ENCODE assay signal across 1 cellular context in the genomic region with DNA sequence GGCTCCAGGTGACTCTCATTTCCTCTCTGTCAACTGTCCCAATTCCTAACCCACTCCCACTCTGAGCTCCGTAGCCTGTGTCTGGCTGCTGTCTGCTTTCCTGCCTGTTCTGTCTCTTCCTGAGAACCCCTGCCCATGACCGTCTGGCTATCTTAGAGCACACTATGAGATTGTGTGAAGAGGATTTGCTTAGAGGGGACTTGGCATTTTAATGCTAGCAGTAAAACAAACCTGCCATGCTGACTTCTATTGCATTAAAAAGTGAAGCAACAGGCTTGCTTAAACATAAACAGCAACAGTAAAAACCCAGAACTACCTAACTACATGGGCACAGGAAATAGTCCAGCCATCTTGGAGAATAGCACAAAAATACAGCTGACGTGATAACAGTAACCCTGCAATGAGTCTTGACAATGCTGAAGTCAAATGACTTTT.
TF ChIP-seq lines count a peak whose summit lies in the region.

No MANE protein-coding gene starts in this region.

TF ChIP-seq in HEK293, 187 proteins besides CTCF, POLR2A, EP300 and RAD21:
- TF ChIP-seq SCRT2 (tag by site-specific recombination; IDR thresholded peaks at IDR 0.05) (peak; percentile 82), ZNF214 (tag by site-specific recombination; IDR thresholded peaks at IDR 0.05; ENCODE audit: borderline replicate concordance) (no peak), GLI4 (tag by site-specific recombination; IDR thresholded peaks at IDR 0.05) (no peak), ZBTB20 (tag by site-specific recombination; IDR thresholded peaks at IDR 0.05) (peak; percentile 79), GFI1B (tag by site-specific recombination; IDR thresholded peaks at IDR 0.05) (no peak), ZBTB17 (tag by site-specific recombination; IDR thresholded peaks at IDR 0.05) (peak; percentile 63)
- TF ChIP-seq, protein P1, sequence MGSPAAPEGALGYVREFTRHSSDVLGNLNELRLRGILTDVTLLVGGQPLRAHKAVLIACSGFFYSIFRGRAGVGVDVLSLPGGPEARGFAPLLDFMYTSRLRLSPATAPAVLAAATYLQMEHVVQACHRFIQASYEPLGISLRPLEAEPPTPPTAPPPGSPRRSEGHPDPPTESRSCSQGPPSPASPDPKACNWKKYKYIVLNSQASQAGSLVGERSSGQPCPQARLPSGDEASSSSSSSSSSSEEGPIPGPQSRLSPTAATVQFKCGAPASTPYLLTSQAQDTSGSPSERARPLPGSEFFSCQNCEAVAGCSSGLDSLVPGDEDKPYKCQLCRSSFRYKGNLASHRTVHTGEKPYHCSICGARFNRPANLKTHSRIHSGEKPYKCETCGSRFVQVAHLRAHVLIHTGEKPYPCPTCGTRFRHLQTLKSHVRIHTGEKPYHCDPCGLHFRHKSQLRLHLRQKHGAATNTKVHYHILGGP (tag by site-specific recombination; IDR thresholded peaks at IDR 0.05), result no peak
